In genomic region chr4:25549413-25549812, GRCh38 we compare ENCODE assay signal across 31 cellular contexts.
A peak's percentile ranks its signal among the peaks of the same experiment; 100 is the strongest.
DNase-seq lines count a peak whose midpoint lies in the region; TF ChIP-seq lines count a peak whose summit lies in the region.
"Had no signal": no experiment of that assay in that cellular context is flagged by ENCODE, and none has a peak within 500 bp of the region (broad histone marks: within the 10 kb centered on the region; RNA-seq: fewer than 3 reads in every experiment).

No MANE protein-coding gene starts in this region.

- H3K4me3 ChIP-seq in DOHH2 (ENCODE audit: low read length), result no peak overlapping the region
- no peak overlapping the region for H3K4me3 ChIP-seq in HEK293 (ENCODE audit: low read depth, low read length)
- no peak overlapping the region for H3K4me3 ChIP-seq in Karpas-422 (ENCODE audit: low read length)
- H3K4me3 ChIP-seq in foreskin fibroblast (ENCODE audit: low read depth in 1 of 2, low read length in 2 of 2), result no peak overlapping the region
- H3K4me3 ChIP-seq: A549; BLaER1; BLaER1 treated with 17β-estradiol and CSF1 and Interleukin-3, amounts not matched to agents 10 nM and 100 nM had no signal

- H3K79me2 ChIP-seq in DOHH2 (ENCODE audit: control insufficient read depth, low read length) (no peaks in the 10 kb centered on the region), Karpas-422 (ENCODE audit: low read length) (no peaks in the 10 kb centered on the region)

- peaks cover 38% of the 10 kb centered on the region for H3F3A ChIP-seq in DOHH2 (ENCODE audit: control insufficient read depth, insufficient read depth)

- H4K20me1 ChIP-seq in DOHH2 (ENCODE audit: control insufficient read depth, insufficient read depth, low read depth, low read length) (no peaks in the 10 kb centered on the region), Karpas-422 (ENCODE audit: insufficient read depth, low read depth, low read length) (no peaks in the 10 kb centered on the region)
- H4K20me1 ChIP-seq: BLaER1; BLaER1 treated with 17β-estradiol and CSF1 and Interleukin-3, amounts not matched to agents 10 nM and 100 nM had no signal

- H3K27me3 ChIP-seq in DOHH2 (ENCODE audit: control insufficient read depth, low read length) (no peaks in the 10 kb centered on the region), Karpas-422 (ENCODE audit: low read length) (no peaks in the 10 kb centered on the region)
- H3K27me3 ChIP-seq: BE2C; BLaER1; BLaER1 treated with 17β-estradiol and CSF1 and Interleukin-3, amounts not matched to agents 10 nM and 100 nM had no signal

- H3K9me2 ChIP-seq in DOHH2 (replicated peaks; ENCODE audit: control insufficient read depth, low read length), result no peaks in the 10 kb centered on the region
- no peaks in the 10 kb centered on the region for H3K9me2 ChIP-seq in Karpas-422 (replicated peaks; ENCODE audit: insufficient read depth, low read length)

- no peak overlapping the region for H2AFZ ChIP-seq in Karpas-422 (ENCODE audit: low read length)

- H3K36me3 ChIP-seq in DOHH2 (ENCODE audit: control insufficient read depth, low read length) (no peaks in the 10 kb centered on the region), HEK293 (ENCODE audit: control insufficient read depth in 2 of 2, insufficient read depth in 1 of 2, low read length in 2 of 2) (no peaks in the 10 kb centered on the region), Karpas-422 (ENCODE audit: insufficient read depth, low read length) (no peaks in the 10 kb centered on the region)
- H3K36me3 ChIP-seq: BE2C; BLaER1; BLaER1 treated with 17β-estradiol and CSF1 and Interleukin-3, amounts not matched to agents 10 nM and 100 nM had no signal

- DNase-seq in Karpas-422 (no peak), foreskin fibroblast (no peak), germinal center (ENCODE audit: low spot score) (no peak), globus pallidus (ENCODE audit: low spot score) (no peak)
- DNase-seq: 8988T; ACHN; AML-193; BE2C; C1 segment of cervical spinal cord; Caco-2; Calu3; CD4-positive, alpha-beta memory T cell; CD4-positive, alpha-beta T cell; CD4-positive, CD25-positive, alpha-beta regulatory T cell; CD8-positive, alpha-beta memory T cell; CD8-positive, alpha-beta T cell; COR-L47; DMS 273 treated with DMSO at 0.1 percent for 48 hours; DMS153; DMS53; DMS79; DMS79 treated with DMSO at 0.1 percent for 48 hours; DND-41; EL had no signal

- no peak overlapping the region for H3K9ac ChIP-seq in Karpas-422 (ENCODE audit: low read length)
- H3K9ac ChIP-seq: BLaER1; BLaER1 treated with 17β-estradiol and CSF1 and Interleukin-3, amounts not matched to agents 10 nM and 100 nM had no signal

- H3K27ac ChIP-seq in DOHH2 (ENCODE audit: low read depth, low read length) (peak overlapping the region; percentile 95), HEK293 (ENCODE audit: extremely low read depth, low read depth, low read length) (no peak overlapping the region), Karpas-422 (ENCODE audit: low read length) (peak overlapping the region; percentile 90)
- H3K27ac ChIP-seq: 22Rv1; A549; BLaER1; BLaER1 treated with 17β-estradiol and CSF1 and Interleukin-3, amounts not matched to agents 10 nM and 100 nM; C4-2B had no signal

- H3K9me3 ChIP-seq in DOHH2 (ENCODE audit: control insufficient read depth, insufficient read depth, low read length) (no peaks in the 10 kb centered on the region), HEK293 (ENCODE audit: control insufficient read depth, insufficient read depth, low read depth, low read length) (no peaks in the 10 kb centered on the region), Karpas-422 (ENCODE audit: low read length) (no peaks in the 10 kb centered on the region)
- H3K9me3 ChIP-seq: A549, BE2C, Caco-2 had no signal

- POLR2A ChIA-PET in HEK293 (lab: Yijun Ruan, JAX), result no interaction called here

- no peak for TF ChIP-seq CTCF in DOHH2 (IDR thresholded peaks at IDR 0.05; ENCODE audit: low read depth, low read length, poor library complexity, severe bottlenecking)
- TF ChIP-seq CTCF in HEK293 (tag by site-specific recombination; IDR thresholded peaks at IDR 0.05), result no peak
- no peak for TF ChIP-seq CTCF in foreskin fibroblast (IDR thresholded peaks at IDR 0.05; ENCODE audit: low read depth, low read length)

- peak overlapping the region; percentile 48; the same call in 1 of the 2 replicates for H3K4me2 ChIP-seq in DOHH2 (ENCODE audit: low read length)
- H3K4me2 ChIP-seq in Karpas-422 (ENCODE audit: low read depth, low read length, poor library complexity, severe bottlenecking), result no peak overlapping the region
- H3K4me2 ChIP-seq: A549; BLaER1; BLaER1 treated with 17β-estradiol and CSF1 and Interleukin-3, amounts not matched to agents 10 nM and 100 nM had no signal

- H3K4me1 ChIP-seq in DOHH2 (ENCODE audit: control insufficient read depth, low read length) (peaks cover 79% of the 10 kb centered on the region), HEK293 (ENCODE audit: control insufficient read depth, insufficient read depth, low read length) (no peaks in the 10 kb centered on the region), Karpas-422 (ENCODE audit: low read length) (peaks cover 42% of the 10 kb centered on the region)
- H3K4me1 ChIP-seq: BE2C; BLaER1; BLaER1 treated with 17β-estradiol and CSF1 and Interleukin-3, amounts not matched to agents 10 nM and 100 nM; Caco-2 had no signal

- CTCF ChIA-PET in HEK293 (lab: Yijun Ruan, JAX), result interaction anchor here (0.8 kb wide), 1 partner anchor 168 kb away, joined by 3 read pairs; no protein-coding TSS in a partner anchor

TF ChIP-seq in HEK293, 187 proteins besides CTCF, POLR2A, EP300 and RAD21:
- TF ChIP-seq ZNF184 (tag by site-specific recombination; IDR thresholded peaks at IDR 0.05) (peak; percentile 94), ZNF19 (tag by site-specific recombination; IDR thresholded peaks at IDR 0.05; ENCODE audit: low read depth) (no peak)
